Comparison of ENCODE assay signal across 17 cellular contexts in genomic region chr6:37314117-37314802, GRCh38. TPM values are rescaled to one million over a fixed set of nuclear protein-coding genes. Genes with fewer than 3 reads are reported as not detected.
DNase-seq lines count a peak whose midpoint lies in the region; ATAC-seq and TF ChIP-seq lines count a peak whose summit lies in the region.
"Had no signal": no experiment of that assay in that cellular context is flagged by ENCODE, and none has a peak within 500 bp of the region (broad histone marks: within the 10 kb centered on the region; RNA-seq: fewer than 3 reads in every experiment).

No MANE protein-coding gene starts in this region.

- peaks cover 24% of the 10 kb centered on the region for H3K36me3 Mint-ChIP-seq in activated CD4-positive, alpha-beta T cell treated with anti-CD3 and anti-CD28 coated beads, Interleukin-2, amount 10 ng/mL, durations not matched to agents 24 days and 14 days (ENCODE audit: low read depth)
- H3K36me3 Mint-ChIP-seq in activated T-helper 17 cell treated with anti-CD3 and anti-CD28 coated beads, Interleukin-2, amount 50 U/mL, for 72 hours (ENCODE audit: low read depth), result peaks cover 34% of the 10 kb centered on the region
- peaks cover 15% of the 10 kb centered on the region for H3K36me3 Mint-ChIP-seq in neural crest cell (ENCODE audit: low read depth)
- H3K36me3 Mint-ChIP-seq: activated naive CD4-positive, alpha-beta T cell treated with anti-CD3 and anti-CD28 coated beads, Interleukin-2, amount 50 U/mL, for 72 hours had no signal

- CTCF ChIA-PET in PC-3 (lab: Charles Lee), result no interaction called here

- H3K9me3 ChIP-seq in KOPT-K1 (ENCODE audit: insufficient read depth, low read length, poor library complexity, severe bottlenecking) (no peaks in the 10 kb centered on the region), PC-3 (ENCODE audit: low read length) (no peaks in the 10 kb centered on the region)
- H3K9me3 ChIP-seq: gastroesophageal sphincter, psoas muscle, SJCRH30, vagina had no signal

- H3K4me3 Mint-ChIP-seq in activated CD4-positive, alpha-beta T cell treated with anti-CD3 and anti-CD28 coated beads, Interleukin-2, amount 10 ng/mL, durations not matched to agents 24 days and 14 days, result no peak overlapping the region
- no peak overlapping the region for H3K4me3 Mint-ChIP-seq in activated T-helper 17 cell treated with anti-CD3 and anti-CD28 coated beads, Interleukin-2, amount 50 U/mL, for 72 hours
- no peak overlapping the region for H3K4me3 Mint-ChIP-seq in neural crest cell
- H3K4me3 Mint-ChIP-seq: CD4-positive, alpha-beta memory T cell; HFFc6 had no signal

- H3K9me2 ChIP-seq in PC-3 (replicated peaks; ENCODE audit: low read length), result no peaks in the 10 kb centered on the region

- H4K20me1 ChIP-seq in PC-3 (ENCODE audit: low read length), result no peaks in the 10 kb centered on the region

- in situ Hi-C loops in brain microvascular endothelial cell (cut with HindIII; ENCODE audit: low pct_ligation_motif_present, low sequenced_read_pairs), result no loop called here

- H3K9me3 Mint-ChIP-seq in activated CD4-positive, alpha-beta T cell treated with anti-CD3 and anti-CD28 coated beads, Interleukin-2, amount 10 ng/mL, durations not matched to agents 24 days and 14 days, result no peaks in the 10 kb centered on the region
- H3K9me3 Mint-ChIP-seq in activated T-helper 17 cell treated with anti-CD3 and anti-CD28 coated beads, Interleukin-2, amount 50 U/mL, for 72 hours, result no peaks in the 10 kb centered on the region
- H3K9me3 Mint-ChIP-seq in neural crest cell, result no peaks in the 10 kb centered on the region
- H3K9me3 Mint-ChIP-seq: activated naive CD4-positive, alpha-beta T cell treated with anti-CD3 and anti-CD28 coated beads, Interleukin-2, amount 50 U/mL, for 72 hours; activated T-helper 2 cell treated with anti-CD3 and anti-CD28 coated beads, Interferon-gamma antibody, Interleukin-2, Interleukin-4, amounts not matched to agents 10 μg/mL and 5 μg/mL and 100 μg/mL, durations not matched to agents 14 hours and 24 hours and 36 hours; CD4-positive, alpha-beta memory T cell; HFFc6 had no signal

- no peaks in the 10 kb centered on the region for H3K79me2 ChIP-seq in PC-3 (ENCODE audit: low read length)

- POLR2A ChIA-PET in PC-3 (lab: Charles Lee; ENCODE audit: unreplicated experiment), result no interaction called here

- H3K27me3 ChIP-seq in brain microvascular endothelial cell (replicated peaks), result no peaks in the 10 kb centered on the region
- no peaks in the 10 kb centered on the region for H3K27me3 ChIP-seq in PC-3 (ENCODE audit: low read length)
- H3K27me3 ChIP-seq: gastroesophageal sphincter, SJCRH30, vagina had no signal

- H3K4me3 ChIP-seq in brain microvascular endothelial cell (ENCODE audit: low read depth, low read length) (no peak overlapping the region), PC-3 (ENCODE audit: low read length) (no peak overlapping the region)
- H3K4me3 ChIP-seq: gastroesophageal sphincter, GM23248, psoas muscle, SJCRH30, vagina had no signal

- no peak for DNase-seq in activated CD4-positive, alpha-beta T cell treated with anti-CD3 and anti-CD28 coated beads, Interleukin-2, amount 10 ng/mL, durations not matched to agents 24 days and 14 days
- no peak for DNase-seq in activated CD4-positive, alpha-beta T cell treated with anti-CD3 and anti-CD28 coated beads for 1 hour
- DNase-seq in neural crest cell (ENCODE audit: low read depth, low spot score) (no peak), brain microvascular endothelial cell (no peak), NCI-H2171 (lab: John Stamatoyannopoulos, UW) (no peak), PC-3 (no peak)
- DNase-seq: HFFc6 had no signal

- H3K27ac Mint-ChIP-seq in activated CD4-positive, alpha-beta T cell treated with anti-CD3 and anti-CD28 coated beads, Interleukin-2, amount 10 ng/mL, durations not matched to agents 24 days and 14 days, result peak overlapping the region; percentile 58
- H3K27ac Mint-ChIP-seq in activated T-helper 17 cell treated with anti-CD3 and anti-CD28 coated beads, Interleukin-2, amount 50 U/mL, for 72 hours, result peak overlapping the region; percentile 75
- peak overlapping the region; percentile 23 for H3K27ac Mint-ChIP-seq in neural crest cell (ENCODE audit: unreplicated experiment)
- H3K27ac Mint-ChIP-seq: activated T-helper 2 cell treated with anti-CD3 and anti-CD28 coated beads, Interferon-gamma antibody, Interleukin-2, Interleukin-4, amounts not matched to agents 10 μg/mL and 5 μg/mL and 100 μg/mL, durations not matched to agents 14 hours and 24 hours and 36 hours; HFFc6 had no signal

- peaks cover 75% of the 10 kb centered on the region for H3K36me3 ChIP-seq in KOPT-K1 (ENCODE audit: insufficient read depth, low read length)
- peaks cover 46% of the 10 kb centered on the region for H3K36me3 ChIP-seq in brain microvascular endothelial cell (replicated peaks)
- H3K36me3 ChIP-seq in PC-3 (ENCODE audit: low read depth, low read length), result peaks cover 33% of the 10 kb centered on the region

- peaks cover 12% of the 10 kb centered on the region for H3K4me1 Mint-ChIP-seq in activated CD4-positive, alpha-beta T cell treated with anti-CD3 and anti-CD28 coated beads, Interleukin-2, amount 10 ng/mL, durations not matched to agents 24 days and 14 days
- peaks cover 3% of the 10 kb centered on the region for H3K4me1 Mint-ChIP-seq in activated T-helper 17 cell treated with anti-CD3 and anti-CD28 coated beads, Interleukin-2, amount 50 U/mL, for 72 hours
- peaks cover 23% of the 10 kb centered on the region for H3K4me1 Mint-ChIP-seq in neural crest cell

- peaks cover 5% of the 10 kb centered on the region for H3K4me1 ChIP-seq in PC-3 (ENCODE audit: insufficient read depth, low read length)
- H3K4me1 ChIP-seq: SJCRH30 had no signal

- ATAC-seq in activated T-helper 17 cell treated with anti-CD3 and anti-CD28 coated beads, Interleukin-2, amount 50 U/mL, for 72 hours (replicated peaks), result no peak
- ATAC-seq in PC-3, result no peak
- ATAC-seq: gastroesophageal sphincter had no signal

- BruUV-seq in PC-3 (replicated peaks; lab: Mats Ljungman, UMichigan), result no TSS peak

- TF ChIP-seq CTCF in neural crest cell (conservative IDR thresholded peaks at IDR 0.05) (no peak), brain microvascular endothelial cell (IDR thresholded peaks at IDR 0.05; ENCODE audit: low read depth, low read length, missing control alignments) (no peak), PC-3 (conservative IDR thresholded peaks at IDR 0.05; ENCODE audit: low read depth, low read length) (no peak)

- no peak overlapping the region for H3K4me2 ChIP-seq in PC-3 (ENCODE audit: low read length)

- no peak overlapping the region for H3K9ac ChIP-seq in PC-3 (ENCODE audit: low read length)
- H3K9ac ChIP-seq: GM23248 had no signal

- intact Hi-C loops in activated CD4-positive, alpha-beta T cell treated with anti-CD3 and anti-CD28 coated beads, Interleukin-2, amount 10 ng/mL, durations not matched to agents 24 days and 14 days (cut with micrococcal nuclease), result loop anchor here (2.0 kb wide), 1 partner anchor 73 kb away; no protein-coding TSS in a partner anchor
- intact Hi-C loops in PC-3 (cut with micrococcal nuclease), result no loop called here

- peak overlapping the region; percentile 52 for H3K27ac ChIP-seq in KOPT-K1 (ENCODE audit: low read depth, low read length, poor library complexity, severe bottlenecking)
- no peak overlapping the region for H3K27ac ChIP-seq in brain microvascular endothelial cell
- H3K27ac ChIP-seq in PC-3 (ENCODE audit: low read length), result no peak overlapping the region
- H3K27ac ChIP-seq: gastroesophageal sphincter, GM23248, psoas muscle, SJCRH30, vagina had no signal

- H2AFZ ChIP-seq in PC-3 (ENCODE audit: low read length), result no peak overlapping the region
- H2AFZ ChIP-seq: GM23248 had no signal

- no peaks in the 10 kb centered on the region for H3F3A ChIP-seq in PC-3 (ENCODE audit: low read length, unreplicated experiment)

- H3K27me3 Mint-ChIP-seq in activated CD4-positive, alpha-beta T cell treated with anti-CD3 and anti-CD28 coated beads, Interleukin-2, amount 10 ng/mL, durations not matched to agents 24 days and 14 days, result no peaks in the 10 kb centered on the region
- H3K27me3 Mint-ChIP-seq in activated T-helper 17 cell treated with anti-CD3 and anti-CD28 coated beads, Interleukin-2, amount 50 U/mL, for 72 hours, result no peaks in the 10 kb centered on the region
- no peaks in the 10 kb centered on the region for H3K27me3 Mint-ChIP-seq in neural crest cell (ENCODE audit: low read depth)
- H3K27me3 Mint-ChIP-seq: CD4-positive, alpha-beta memory T cell had no signal

RNA-seq across cellular contexts. Expression of gene RNF8, which starts 39.5 kb away (rescaled TPM):
- 29.4 and 32.0 TPM in 2 replicates for total RNA-seq in activated CD4-positive, alpha-beta T cell treated with anti-CD3 and anti-CD28 coated beads, Interleukin-2, amount 10 ng/mL, durations not matched to agents 24 days and 14 days
- total RNA-seq in activated T-helper 17 cell treated with anti-CD3 and anti-CD28 coated beads, Interleukin-2, amount 50 U/mL, for 72 hours, result 10 to 100 TPM; 23.0 to 30.3 TPM
- total RNA-seq in neural crest cell (31.6 and 33.3 TPM in 2 replicates), PC-3 (2014; rRNA removed) (20.2 and 28.1 TPM in 2 replicates)

RNA-seq across cellular contexts. Expression of gene TMEM217, which starts 56.3 kb away (rescaled TPM):
- 4.1 and 6.1 TPM in 2 replicates for total RNA-seq in activated CD4-positive, alpha-beta T cell treated with anti-CD3 and anti-CD28 coated beads, Interleukin-2, amount 10 ng/mL, durations not matched to agents 24 days and 14 days
- 1 to 10 TPM; 2.5 to 3.5 TPM for total RNA-seq in activated T-helper 17 cell treated with anti-CD3 and anti-CD28 coated beads, Interleukin-2, amount 50 U/mL, for 72 hours
- total RNA-seq in neural crest cell, result 0.82 and 0.86 TPM in 2 replicates
- 2.2 and 2.4 TPM in 2 replicates for total RNA-seq in PC-3 (2014; rRNA removed)
- total RNA-seq: vagina had no signal

RNA-seq across cellular contexts. Expression of gene TBC1D22B, which starts 56.7 kb away (rescaled TPM):
- 17.2 and 18.7 TPM in 2 replicates for total RNA-seq in activated CD4-positive, alpha-beta T cell treated with anti-CD3 and anti-CD28 coated beads, Interleukin-2, amount 10 ng/mL, durations not matched to agents 24 days and 14 days
- total RNA-seq in activated T-helper 17 cell treated with anti-CD3 and anti-CD28 coated beads, Interleukin-2, amount 50 U/mL, for 72 hours, result 10 to 100 TPM; 11.4 to 12.2 TPM
- total RNA-seq in neural crest cell (11.1 and 11.4 TPM in 2 replicates), PC-3 (2014; rRNA removed) (9.1 and 9.6 TPM in 2 replicates)

Comparison
In these comparisons a context has a peak if more than half of its experiments do, and no peak if none do; other contexts are left out.
1. H3K27ac Mint-ChIP-seq: peak in every context shown above with its lines; median percentile 75 in activated T-helper 17 cell treated with anti-CD3 and anti-CD28 coated beads, Interleukin-2, amount 50 U/mL, for 72 hours; 58 in activated CD4-positive, alpha-beta T cell treated with anti-CD3 and anti-CD28 coated beads, Interleukin-2, amount 10 ng/mL, durations not matched to agents 24 days and 14 days; 23 in neural crest cell.